Comparison of ENCODE assay signal across 13 cellular contexts in genomic region chr1:43493661-43494450, GRCh38. TPM values are rescaled to one million over a fixed set of nuclear protein-coding genes. Genes with fewer than 3 reads are reported as not detected.
DNase-seq lines count a peak whose midpoint lies in the region; ATAC-seq and TF ChIP-seq lines count a peak whose summit lies in the region.
"Had no signal": no experiment of that assay in that cellular context is flagged by ENCODE, and none has a peak within 500 bp of the region (broad histone marks: within the 10 kb centered on the region; RNA-seq: fewer than 3 reads in every experiment).

No MANE protein-coding gene starts in this region.

- H2AFZ ChIP-seq in neural progenitor cell (replicated peaks), result peak overlapping the region; percentile 91

- H3K9me3 ChIP-seq in ES-I3 (ENCODE audit: control insufficient read depth, insufficient read depth, low read length) (peaks cover 2% of the 10 kb centered on the region; the same call in 1 of the 2 replicates), Panc1 (ENCODE audit: control insufficient read depth, insufficient read depth, low read depth, low read length) (no peaks in the 10 kb centered on the region), neural progenitor cell (ENCODE audit: low read depth) (no peaks in the 10 kb centered on the region)

- H3K79me2 ChIP-seq in neural progenitor cell (ENCODE audit: low read depth), result no peaks in the 10 kb centered on the region

- BruUV-seq in Panc1 (replicated peaks; lab: Mats Ljungman, UMichigan), result no TSS peak

- intact Hi-C loops in Panc1 (cut with micrococcal nuclease; ENCODE audit: unreplicated experiment), result no loop called here

- H3K9ac ChIP-seq in ES-I3 (ENCODE audit: low read depth, low read length) (peak overlapping the region; percentile 16; the same call in 1 of the 2 replicates), neural progenitor cell (no peak overlapping the region)

- H3F3A ChIP-seq in neural progenitor cell (ENCODE audit: low read depth), result peaks cover 8% of the 10 kb centered on the region

- H3K4me1 ChIP-seq in ES-I3 (ENCODE audit: insufficient read depth, low read length), result peaks cover 5% of the 10 kb centered on the region
- H3K4me1 ChIP-seq in Panc1 (ENCODE audit: control insufficient read depth, insufficient read depth, low read length), result peaks cover 9% of the 10 kb centered on the region
- peaks cover 8% of the 10 kb centered on the region for H3K4me1 ChIP-seq in neural progenitor cell

- peaks cover 3% of the 10 kb centered on the region for H3K27me3 Mint-ChIP-seq in neural progenitor cell (ENCODE audit: insufficient read depth, low read depth)

- POLR2A ChIA-PET in Panc1 (lab: Charles Lee), result no interaction called here

- no peak for DNase-seq in Panc1 (ENCODE audit: low read depth, low spot score)
- peak; percentile 30 to 69 for DNase-seq in foreskin fibroblast
- peak; percentile 83 for DNase-seq in neural progenitor cell (ENCODE audit: low spot score)
- DNase-seq in middle frontal gyrus (ENCODE audit: extremely low spot score, low spot score), result no peak
- no peak for DNase-seq in islet precursor cell
- DNase-seq in AG20443 (ENCODE audit: low spot score), result no peak
- DNase-seq in activated CD4-positive, alpha-beta T cell treated with anti-CD3 and anti-CD28 coated beads, Interleukin-2, amount 50 U/mL, for 4 hours, result no peak
- DNase-seq: activated CD4-positive, alpha-beta memory T cell treated with anti-CD3 and anti-CD28 coated beads for 36 hours; activated effector memory CD4-positive, alpha-beta T cell treated with anti-CD3 and anti-CD28 coated beads, Interleukin-2, amount 50 U/mL, for 16 hours; caudate nucleus; stimulated activated CD4-positive, alpha-beta T cell treated with anti-CD3 and anti-CD28 coated beads, Interleukin-4, amount 100 ng/mL, for 4 hours; stimulated activated naive CD8-positive, alpha-beta T cell treated with anti-CD3 and anti-CD28 coated beads, Interleukin-15, Interleukin-2, amounts not matched to agents 100 U/mL and 50 U/mL, for 24 hours had no signal

- peaks cover 22% of the 10 kb centered on the region for H3K9me3 Mint-ChIP-seq in neural progenitor cell

- in situ Hi-C loops in Panc1 (cut with HindIII; ENCODE audit: low pct_unique_long_range_greater_than_20kb, low sequenced_read_pairs), result no loop called here

- TF ChIP-seq CTCF in Panc1 (IDR thresholded peaks at IDR 0.05) (no peak), foreskin fibroblast (IDR thresholded peaks at IDR 0.05; ENCODE audit: low read depth, low read length) (no peak), neural progenitor cell (IDR thresholded peaks at IDR 0.05) (no peak)

- no peaks in the 10 kb centered on the region for H3K27me3 ChIP-seq in Panc1 (ENCODE audit: control insufficient read depth, insufficient read depth, low read length)
- no peaks in the 10 kb centered on the region for H3K27me3 ChIP-seq in neural progenitor cell

- H4K20me1 ChIP-seq in neural progenitor cell (ENCODE audit: low read depth), result no peaks in the 10 kb centered on the region

- H3K36me3 Mint-ChIP-seq in neural progenitor cell, result no peaks in the 10 kb centered on the region

- H3K4me2 ChIP-seq in neural progenitor cell, result peak overlapping the region; percentile 60

- H3K4me3 ChIP-seq in Panc1 (ENCODE audit: low read depth in 2 of 2, low read length in 2 of 2) (no peak overlapping the region), foreskin fibroblast (ENCODE audit: low read depth in 1 of 2, low read length in 2 of 2) (no peak overlapping the region), neural progenitor cell (no peak overlapping the region)

- peak overlapping the region; percentile 57 for H3K4me3 Mint-ChIP-seq in neural progenitor cell
- H3K4me3 Mint-ChIP-seq: activated CD4-positive, alpha-beta memory T cell treated with anti-CD3 and anti-CD28 coated beads for 36 hours had no signal

- CTCF ChIA-PET in Panc1 (lab: Charles Lee), result interaction anchor here (0.6 kb wide), 1 partner anchor 460 kb away, joined by 4 read pairs; no protein-coding TSS in a partner anchor

- H3K27ac ChIP-seq in Panc1 (ENCODE audit: low read length) (no peak overlapping the region; the same call in 1 of the 2 replicates), neural progenitor cell (no peak overlapping the region)

- peaks cover 10% of the 10 kb centered on the region for H3K4me1 Mint-ChIP-seq in neural progenitor cell

- ATAC-seq in Panc1, result peak; percentile 77
- ATAC-seq: stimulated activated naive CD8-positive, alpha-beta T cell treated with anti-CD3 and anti-CD28 coated beads, Interleukin-15, Interleukin-2, amounts not matched to agents 100 U/mL and 50 U/mL, for 24 hours had no signal

- peak overlapping the region; percentile 89 for H3K27ac Mint-ChIP-seq in neural progenitor cell
- H3K27ac Mint-ChIP-seq: activated CD4-positive, alpha-beta memory T cell treated with anti-CD3 and anti-CD28 coated beads for 36 hours had no signal

- H3K36me3 ChIP-seq in ES-I3 (ENCODE audit: insufficient read depth, low read length) (no peaks in the 10 kb centered on the region), Panc1 (ENCODE audit: control insufficient read depth, insufficient read depth, low read length) (no peaks in the 10 kb centered on the region), neural progenitor cell (no peaks in the 10 kb centered on the region)

RNA-seq across cellular contexts. Expression of gene PTPRF, which starts 36.8 kb away (rescaled TPM):
- 77.5 TPM for total RNA-seq in Panc1 (2021; ENCODE audit: unreplicated experiment)
- 85.9 TPM for polyA plus RNA-seq in Panc1 (2012; ENCODE audit: insufficient read length)
- 71.1 and 119 TPM in 2 replicates for total RNA-seq in neural progenitor cell (ENCODE audit: low replicate concordance)

RNA-seq across cellular contexts. Expression of gene HYI, which starts 40.1 kb away (rescaled TPM):
- total RNA-seq in Panc1 (2021; ENCODE audit: unreplicated experiment) (55.3 TPM), neural progenitor cell (ENCODE audit: low replicate concordance) (10.3 and 26.8 TPM in 2 replicates)
- polyA plus RNA-seq in Panc1 (2012; ENCODE audit: insufficient read length), result 75.3 TPM

Comparison
In these comparisons a context has a peak if more than half of its experiments do, and no peak if none do; other contexts are left out.
1. DNase-seq: peak in foreskin fibroblast (2 of 2) and neural progenitor cell (single experiment); none in Panc1 (single experiment), middle frontal gyrus (single experiment), islet precursor cell (single experiment), AG20443 (single experiment) and activated CD4-positive, alpha-beta T cell treated with anti-CD3 and anti-CD28 coated beads, Interleukin-2, amount 50 U/mL, for 4 hours (0 of 2).